In the genomic region with DNA sequence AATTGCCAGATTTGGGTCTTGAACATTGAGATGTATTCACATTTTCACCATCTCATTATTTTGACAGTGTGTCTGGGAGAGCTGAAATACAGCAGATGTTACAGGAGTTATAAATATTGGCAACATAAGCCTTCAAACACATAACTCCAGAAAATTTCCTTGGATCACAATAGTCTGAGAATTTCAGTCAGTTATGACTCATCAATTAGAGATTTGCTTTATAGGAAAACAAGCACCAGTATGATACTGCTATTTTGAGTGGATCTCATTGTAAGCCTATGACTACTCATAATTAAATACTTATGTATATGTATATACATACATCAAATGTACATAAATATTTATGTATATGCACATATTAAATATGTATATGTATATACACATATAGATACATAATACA, we compare ENCODE assay signal across 27 cellular contexts.
DNase-seq lines count a peak whose midpoint lies in the region; ATAC-seq, FAIRE-seq and TF ChIP-seq lines count a peak whose summit lies in the region.
"Had no signal": no experiment of that assay in that cellular context is flagged by ENCODE, and none has a peak within 500 bp of the region (broad histone marks: within the 10 kb centered on the region; RNA-seq: fewer than 3 reads in every experiment).

No MANE protein-coding gene starts in this region.

- TF ChIP-seq CTCF in choroid plexus epithelial cell (conservative IDR thresholded peaks at IDR 0.05; ENCODE audit: low read depth, low read length), result no peak

- FAIRE-seq in HTR-8/SVneo (lab: Jason Lieb, UNC), result no peak
- FAIRE-seq: endometrium, HepG2 had no signal

- DNase-seq in HTR-8/SVneo (ENCODE audit: insufficient read length, low spot score) (peak; percentile 4), RKO (ENCODE audit: low spot score) (peak; percentile 15), choroid plexus epithelial cell (ENCODE audit: low read depth) (peak; percentile 3), pons (ENCODE audit: low spot score) (peak; percentile 5), COLO668 (lab: John Stamatoyannopoulos, UW; ENCODE audit: unreplicated experiment) (no peak), SHP77 treated with DMSO at 0.1 percent for 48 hours (lab: John Stamatoyannopoulos, UW) (no peak), DMS79 treated with DMSO at 0.1 percent for 48 hours (lab: John Stamatoyannopoulos, UW) (no peak)
- DNase-seq: activated CD4-positive, CD25-positive, alpha-beta regulatory T cell; activated CD8-positive, alpha-beta memory T cell treated with anti-CD3 and anti-CD28 coated beads, Interleukin-2, amount 10 ng/mL, durations not matched to agents 7 days and 5 days; activated naive CD4-positive, alpha-beta T cell treated with anti-CD3 and anti-CD28 coated beads, Interleukin-2, amount 50 U/mL, for 16 hours; amygdala; central memory CD4-positive, alpha-beta T cell; HCEC 1CT; islet precursor cell; left ventricle myocardium inferior; naive B cell; NCI-H146; NCI-H526; Peyer's patch; psoas muscle; stimulated activated naive CD8-positive, alpha-beta T cell treated with anti-CD3 and anti-CD28 coated beads, Interleukin-15, Interleukin-2, amounts not matched to agents 100 U/mL and 50 U/mL, for 24 hours had no signal

- no peak overlapping the region for H3K4me3 ChIP-seq in choroid plexus epithelial cell (ENCODE audit: low read depth, low read length)
- H3K4me3 ChIP-seq: left ventricle myocardium inferior, Peyer's patch, psoas muscle, SJSA1, thoracic aorta, vagina had no signal

- ATAC-seq in HG02981 (IDR thresholded peaks at IDR 0.05; ENCODE audit: unreplicated experiment), result no peak
- ATAC-seq: activated CD8-positive, alpha-beta memory T cell treated with anti-CD3 and anti-CD28 coated beads, Interleukin-2, amount 10 ng/mL, durations not matched to agents 7 days and 5 days; HepG2; psoas muscle; stimulated activated naive CD8-positive, alpha-beta T cell treated with anti-CD3 and anti-CD28 coated beads, Interleukin-15, Interleukin-2, amounts not matched to agents 100 U/mL and 50 U/mL, for 24 hours had no signal

Comparison
In these comparisons a context has a peak if more than half of its experiments do, and no peak if none do; other contexts are left out.
1. DNase-seq: peak in HTR-8/SVneo (single experiment), RKO (single experiment), choroid plexus epithelial cell (single experiment) and pons (single experiment); none in COLO668 (single experiment), SHP77 treated with DMSO at 0.1 percent for 48 hours (single experiment) and DMS79 treated with DMSO at 0.1 percent for 48 hours (single experiment).